Comparison of ENCODE assay signal across 18 cellular contexts in genomic region chr1:167800241-167800640, GRCh38.
A peak's percentile ranks its signal among the peaks of the same experiment; 100 is the strongest.
DNase-seq lines count a peak whose midpoint lies in the region; ATAC-seq and TF ChIP-seq lines count a peak whose summit lies in the region.
"Had no signal": no experiment of that assay in that cellular context is flagged by ENCODE, and none has a peak within 500 bp of the region (broad histone marks: within the 10 kb centered on the region; RNA-seq: fewer than 3 reads in every experiment).

No MANE protein-coding gene starts in this region.

- H3K4me1 ChIP-seq in SK-N-SH (ENCODE audit: control insufficient read depth in 1 of 2, insufficient read depth in 2 of 2, low read depth in 1 of 2, low read length in 1 of 2) (peaks cover 0 to 15% of the 10 kb centered on the region in 2 experiments; a peak in 2 of 4 replicates), smooth muscle cell (ENCODE audit: low read depth) (peaks cover 14% of the 10 kb centered on the region), vagina (peaks cover 52% of the 10 kb centered on the region)

- POLR2A ChIA-PET in SK-N-SH (lab: Yijun Ruan, JAX): interaction anchor here (0.5 kb wide), 1 partner anchor 191 kb away, joined by 3 read pairs; no protein-coding TSS in a partner anchor

- H3F3A ChIP-seq in SK-N-SH (replicated peaks; ENCODE audit: insufficient read depth) (peaks cover 23% of the 10 kb centered on the region), smooth muscle cell (ENCODE audit: low read depth) (peaks cover 13% of the 10 kb centered on the region)

- no peak overlapping the region for H3K4me3 ChIP-seq in SK-N-SH (ENCODE audit: low read depth in 2 of 2, low read length in 1 of 2)
- no peak overlapping the region for H3K4me3 ChIP-seq in smooth muscle cell
- H3K4me3 ChIP-seq in vagina: no peak overlapping the region
- H3K4me3 ChIP-seq: A549, MG63 had no signal

- CTCF ChIA-PET in SK-N-SH (lab: Yijun Ruan, JAX): interaction anchor here (1.0 to 1.3 kb wide), 2 partner anchors 112 to 282 kb away, joined by 3 read pairs; no protein-coding TSS in a partner anchor

- TF ChIP-seq CTCF in SK-N-SH (IDR thresholded peaks at IDR 0.05) (no peak), smooth muscle cell (IDR thresholded peaks at IDR 0.05; ENCODE audit: borderline replicate concordance, insufficient read depth, poor library complexity, severe bottlenecking) (no peak), vagina (IDR thresholded peaks at IDR 0.05) (no peak)

- no peak for TF ChIP-seq RAD21 in SK-N-SH (IDR thresholded peaks at IDR 0.05; ENCODE audit: low read length)

- H3K79me2 ChIP-seq in SK-N-SH (ENCODE audit: insufficient read depth): no peaks in the 10 kb centered on the region
- H3K79me2 ChIP-seq in smooth muscle cell (ENCODE audit: low read depth): no peaks in the 10 kb centered on the region

- TF ChIP-seq EP300 in SK-N-SH (IDR thresholded peaks at IDR 0.05; ENCODE audit: borderline replicate concordance in 1 of 2, low read depth in 1 of 2, low read length in 1 of 2): no peak

- H3K9ac ChIP-seq in SK-N-SH (no peak overlapping the region), smooth muscle cell (ENCODE audit: low read depth) (no peak overlapping the region)
- H3K9ac ChIP-seq: KMS-11 had no signal

- DNase-seq in SK-N-SH: peak; percentile 58
- peak; percentile 17 for DNase-seq in M059J (ENCODE audit: low read depth)
- peak; percentile 80 for DNase-seq in islet precursor cell
- no peak for DNase-seq in smooth muscle cell (lab: John Stamatoyannopoulos, UW; ENCODE audit: unreplicated experiment)
- DNase-seq in vagina (ENCODE audit: extremely low spot score in 2 of 2): no peak
- DNase-seq in hypothalamus (lab: John Stamatoyannopoulos, UW): no peak
- DNase-seq: C1 segment of cervical spinal cord, H9, MG63, NCI-H1417, NCI-H187 treated with DMSO at 0.1 percent for 48 hours, Right ventricle myocardium superior had no signal

- H3K27me3 ChIP-seq in SK-N-SH (ENCODE audit: insufficient read depth) (no peaks in the 10 kb centered on the region), smooth muscle cell (ENCODE audit: low read depth) (no peaks in the 10 kb centered on the region), vagina (no peaks in the 10 kb centered on the region)
- H3K27me3 ChIP-seq: MG63 had no signal

- no peak overlapping the region for H2AFZ ChIP-seq in SK-N-SH (ENCODE audit: low read depth)
- H2AFZ ChIP-seq in smooth muscle cell (ENCODE audit: low read depth): no peak overlapping the region

- WGBS in SK-N-SH (ENCODE audit: low lambda C conversion rate): 71% methylated on average over 4 of the region's 4 CpGs
- 9% methylated on average over 4 of the region's 4 CpGs for WGBS in smooth muscle cell (ENCODE audit: low lambda C conversion rate)

- intact Hi-C loops in vagina (cut with DNase I): no loop called here

- peak overlapping the region in 1 of 2 experiments; percentile 11; a peak in 2 of 4 replicates for H3K27ac ChIP-seq in SK-N-SH (ENCODE audit: low read depth in 2 of 2, low read length in 1 of 2)
- H3K27ac ChIP-seq in smooth muscle cell (ENCODE audit: low read depth): no peak overlapping the region
- H3K27ac ChIP-seq in vagina: no peak overlapping the region
- H3K27ac ChIP-seq: A549, KMS-11 had no signal

- H3K9me2 ChIP-seq in SK-N-SH: no peaks in the 10 kb centered on the region

- no peak overlapping the region for H3K4me2 ChIP-seq in SK-N-SH
- peak overlapping the region; percentile 17 for H3K4me2 ChIP-seq in smooth muscle cell
- H3K4me2 ChIP-seq: A549, KMS-11 had no signal

- H3K36me3 ChIP-seq in SK-N-SH (replicated peaks in 1 of 2; ENCODE audit: control insufficient read depth in 1 of 2, insufficient read depth in 2 of 2, low read length in 1 of 2): no peaks in the 10 kb centered on the region
- no peaks in the 10 kb centered on the region for H3K36me3 ChIP-seq in smooth muscle cell (ENCODE audit: low read depth)
- H3K36me3 ChIP-seq in vagina: no peaks in the 10 kb centered on the region
- H3K36me3 ChIP-seq: MG63 had no signal

- H3K9me3 ChIP-seq in SK-N-SH (no peaks in the 10 kb centered on the region), smooth muscle cell (replicated peaks; ENCODE audit: low read depth) (no peaks in the 10 kb centered on the region), vagina (no peaks in the 10 kb centered on the region)
- H3K9me3 ChIP-seq: A549, MG63 had no signal

- no peak for TF ChIP-seq POLR2A in vagina (IDR thresholded peaks at IDR 0.05)

- ATAC-seq in SK-N-SH treated with all-trans-retinoic acid at 6 μM for 48 hours (no peak), GM18498 (IDR thresholded peaks at IDR 0.05; ENCODE audit: unreplicated experiment) (no peak)
- ATAC-seq: A549, HepG2, Panc1 had no signal

- no peaks in the 10 kb centered on the region for H4K20me1 ChIP-seq in SK-N-SH (ENCODE audit: insufficient read depth)
- no peaks in the 10 kb centered on the region for H4K20me1 ChIP-seq in smooth muscle cell (ENCODE audit: low read depth)

TF ChIP-seq in SK-N-SH, 30 proteins besides CTCF, POLR2A, EP300 and RAD21:
- TF ChIP-seq SIN3A (IDR thresholded peaks at IDR 0.05; ENCODE audit: borderline replicate concordance, low read depth, low read length) (no peak), REST (IDR thresholded peaks at IDR 0.05; ENCODE audit: low read depth, low read length) (no peak), GATA2 (CRISPR knock-in tag; IDR thresholded peaks at IDR 0.05) (peak; percentile 49), POLR2AphosphoS5 (IDR thresholded peaks at IDR 0.05; ENCODE audit: low read depth, low read length) (no peak), TAF1 (IDR thresholded peaks at IDR 0.05; ENCODE audit: borderline replicate concordance, low read depth, low read length) (no peak)
TF ChIP-seq in SK-N-SH: peak in this region for 1.

TF ChIP-seq in SK-N-SH treated with all-trans-retinoic acid at 6 μM for 48 hours, 23 proteins besides CTCF, POLR2A, EP300 and RAD21 (continues in another document):
- TF ChIP-seq ZNF70 (CRISPR knock-in tag; IDR thresholded peaks at IDR 0.05) (no peak), OSR1 (CRISPR knock-in tag; IDR thresholded peaks at IDR 0.05) (no peak), TCF4 (CRISPR knock-in tag; IDR thresholded peaks at IDR 0.05; ENCODE audit: borderline replicate concordance) (no peak), ESRRG (CRISPR knock-in tag; IDR thresholded peaks at IDR 0.05) (no peak), SNAI2 (CRISPR knock-in tag; IDR thresholded peaks at IDR 0.05) (no peak), CSDC2 (CRISPR knock-in tag; IDR thresholded peaks at IDR 0.05) (no peak), RARB (CRISPR knock-in tag; IDR thresholded peaks at IDR 0.05) (no peak), GLIS3 (CRISPR knock-in tag; IDR thresholded peaks at IDR 0.05) (no peak), POU6F1 (CRISPR knock-in tag; IDR thresholded peaks at IDR 0.05; ENCODE audit: borderline replicate concordance, low read depth) (no peak), ZFP3 (CRISPR knock-in tag; IDR thresholded peaks at IDR 0.05) (no peak), TSHZ2 (CRISPR knock-in tag; IDR thresholded peaks at IDR 0.05) (no peak), ZNF8 (CRISPR knock-in tag; IDR thresholded peaks at IDR 0.05) (no peak), PATZ1 (CRISPR knock-in tag; IDR thresholded peaks at IDR 0.05; ENCODE audit: borderline replicate concordance) (no peak)

Comparison
In these comparisons a context has a peak if more than half of its experiments do, and no peak if none do; other contexts are left out.
1. DNase-seq: peak in SK-N-SH (single experiment), M059J (single experiment) and islet precursor cell (single experiment); none in smooth muscle cell (single experiment), vagina (0 of 2) and hypothalamus (0 of 51).